Comparison of ENCODE assay signal across 8 cellular contexts in the genomic region with DNA sequence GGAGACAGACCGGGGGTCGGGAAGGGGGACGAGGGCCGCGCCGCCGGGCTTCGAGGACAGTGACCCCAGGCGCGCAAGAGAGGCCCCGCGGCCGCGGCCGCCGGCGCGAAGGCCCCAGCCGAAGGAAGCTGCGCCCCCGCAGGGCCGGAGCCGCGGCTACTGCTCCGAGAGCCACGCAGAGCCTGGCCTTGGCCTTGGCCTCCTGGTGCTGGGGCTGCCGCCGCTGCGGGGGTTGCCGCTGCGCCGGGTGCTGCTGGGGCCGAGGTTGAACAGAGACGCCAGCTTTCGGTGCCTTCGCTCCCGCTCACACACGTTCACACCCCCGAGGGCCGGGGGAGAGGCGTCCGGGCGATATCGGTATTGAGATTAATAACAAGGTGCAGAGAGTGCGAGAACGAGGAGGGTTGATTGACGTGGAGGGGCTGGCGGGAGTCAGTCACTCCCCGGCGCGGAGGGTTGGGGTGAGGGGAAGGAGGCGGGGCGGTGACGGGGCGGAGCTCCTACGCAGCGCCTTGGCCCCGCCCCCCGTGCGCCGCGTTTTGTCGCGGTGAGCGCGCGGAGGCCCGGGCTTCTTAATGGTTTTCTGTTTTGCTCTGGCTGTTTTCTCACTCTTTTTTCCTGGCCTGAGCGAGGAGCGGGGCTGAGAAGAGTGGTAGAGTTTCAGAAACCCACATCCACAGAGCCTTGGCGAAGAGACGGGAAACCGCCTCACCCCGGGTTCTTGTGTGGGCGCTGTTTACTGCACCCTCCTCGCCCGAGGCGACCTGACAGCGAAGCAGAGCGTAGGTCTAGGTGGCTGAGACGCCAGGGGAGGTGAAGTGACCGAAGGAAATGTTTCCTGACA. TPM values are rescaled to one million over a fixed set of nuclear protein-coding genes. Genes with fewer than 3 reads are reported as not detected.
DNase-seq lines count a peak whose midpoint lies in the region; ATAC-seq, FAIRE-seq and TF ChIP-seq lines count a peak whose summit lies in the region.

No MANE protein-coding gene starts in this region.

- TF ChIP-seq CTCF in AG09309 (IDR thresholded peaks at IDR 0.05; ENCODE audit: control insufficient read depth, insufficient read depth, low read depth, low read length, missing control alignments) (no peak), activated B cell treated with CpG ODN at 0.5 μM for 24 hours (IDR thresholded peaks at IDR 0.05) (no peak), keratinocyte (optimal IDR thresholded peaks at IDR 0.05 in 1 of 3, IDR thresholded peaks at IDR 0.05 in 1 of 3, conservative IDR thresholded peaks at IDR 0.05 in 1 of 3; ENCODE audit: extremely low read depth in 1 of 3, insufficient read depth in 2 of 3, low read length in 3 of 3) (no peak)

- H3K4me3 Mint-ChIP-seq in activated B cell treated with CpG ODN at 0.5 μM for 24 hours, result peak overlapping the region; percentile 95

- peak; percentile 68 for ATAC-seq in GM18873 (IDR thresholded peaks at IDR 0.05; ENCODE audit: low FRiP score, unreplicated experiment)
- peak; percentile 72 for ATAC-seq in HG03135 (IDR thresholded peaks at IDR 0.05; ENCODE audit: unreplicated experiment)
- ATAC-seq in activated B cell treated with CpG ODN at 0.5 μM for 24 hours (ENCODE audit: low read depth), result peak; percentile 74

- peak overlapping the region; percentile 88 for H2AFZ ChIP-seq in keratinocyte (ENCODE audit: control insufficient read depth, low read length)

- H3K36me3 Mint-ChIP-seq in activated B cell treated with CpG ODN at 0.5 μM for 24 hours (ENCODE audit: low read depth), result peaks cover 23% of the 10 kb centered on the region

- H3K4me1 Mint-ChIP-seq in activated B cell treated with CpG ODN at 0.5 μM for 24 hours, result peaks cover 57% of the 10 kb centered on the region

- H3K36me3 ChIP-seq in keratinocyte (ENCODE audit: control insufficient read depth in 2 of 2, extremely low read depth in 1 of 2, insufficient read depth in 2 of 2, low read length in 2 of 2), result no peaks in the 10 kb centered on the region

- H3K79me2 ChIP-seq in keratinocyte (ENCODE audit: control insufficient read depth, insufficient read depth, low read length), result peaks cover 33% of the 10 kb centered on the region

- H4K20me1 ChIP-seq in keratinocyte (ENCODE audit: control insufficient read depth, extremely low read depth, insufficient read depth, low read length), result no peaks in the 10 kb centered on the region

- no peaks in the 10 kb centered on the region for H3K9me3 Mint-ChIP-seq in activated B cell treated with CpG ODN at 0.5 μM for 24 hours

- no peak for DNase-seq in AG09309 (ENCODE audit: low read depth)
- peak; percentile 90 for DNase-seq in NCI-H2227 (lab: John Stamatoyannopoulos, UW; ENCODE audit: unreplicated experiment)
- peak; percentile 92 for DNase-seq in activated B cell treated with CpG ODN at 0.5 μM for 24 hours
- DNase-seq in caudate nucleus (lab: John Stamatoyannopoulos, UW), result peak; percentile 40 to 96 (median 89)
- DNase-seq in keratinocyte (ENCODE audit: low read depth, low spot score), result no peak
- DNase-seq in stimulated activated CD4-positive, alpha-beta T cell treated with anti-CD3 and anti-CD28 coated beads, Interleukin-15, amount 100 ng/mL, for 1 hour (ENCODE audit: low read depth in 1 of 2, low spot score in 1 of 2), result peak; percentile 90 to 93

- H3K27me3 ChIP-seq in keratinocyte (ENCODE audit: control insufficient read depth, extremely low read depth, insufficient read depth, low read length), result no peaks in the 10 kb centered on the region

- H3K9me3 ChIP-seq in keratinocyte (ENCODE audit: control insufficient read depth, low read depth, low read length), result no peaks in the 10 kb centered on the region

- CTCF ChIA-PET in activated B cell treated with CpG ODN at 0.5 μM for 24 hours (lab: Charles Lee), result interaction anchor here (1.5 kb wide), 2 partner anchors 33 to 42 kb away, joined by 5 to 11 read pairs; a partner anchor contains a TSS

- H3K4me3 ChIP-seq in AG09309 (ENCODE audit: control insufficient read depth, low read depth, low read length), result peak overlapping the region; percentile 88
- peak overlapping the region; percentile 82 to 93 (median 86) for H3K4me3 ChIP-seq in keratinocyte (ENCODE audit: control insufficient read depth in 2 of 3, extremely low read depth in 1 of 3, insufficient read depth in 2 of 3, low read depth in 1 of 3, low read length in 3 of 3)

- peak; percentile 53 for FAIRE-seq in keratinocyte (lab: Jason Lieb, UNC)

- peak overlapping the region; percentile 92 for H3K9ac ChIP-seq in keratinocyte (ENCODE audit: control insufficient read depth, extremely low read depth, insufficient read depth, low read length)

- peak overlapping the region; percentile 96 for H3K27ac Mint-ChIP-seq in activated B cell treated with CpG ODN at 0.5 μM for 24 hours

- dilution Hi-C loops in keratinocyte (cut with MboI; ENCODE audit: extremely low pct_ligation_motif_present, low sequenced_read_pairs), result no loop called here

- intact Hi-C loops in activated B cell treated with CpG ODN at 0.5 μM for 24 hours (cut with micrococcal nuclease), result loop anchor here (1.0 to 5.0 kb wide), 7 partner anchors 15 to 955 kb away; a partner anchor contains a TSS

- H3K27ac ChIP-seq in caudate nucleus (ENCODE audit: low read depth, low read length), result peak overlapping the region; percentile 97
- peak overlapping the region; percentile 91 for H3K27ac ChIP-seq in keratinocyte (ENCODE audit: control insufficient read depth, insufficient read depth, low read length)

- POLR2A ChIA-PET in activated B cell treated with CpG ODN at 0.5 μM for 24 hours (lab: Charles Lee), result interaction anchor here (0.6 to 8.3 kb wide), 32 partner anchors 8 to 1739 kb away, joined by 3 to 417 read pairs (median 4); a partner anchor contains a TSS

- peaks cover 19% of the 10 kb centered on the region for H3K4me1 ChIP-seq in keratinocyte (ENCODE audit: control insufficient read depth, extremely low read depth, insufficient read depth, low read length)

- no peaks in the 10 kb centered on the region for H3K9me1 ChIP-seq in keratinocyte (ENCODE audit: control insufficient read depth, extremely low read depth, insufficient read depth, low read length)

- peak overlapping the region; percentile 87 for H3K4me2 ChIP-seq in keratinocyte (ENCODE audit: control insufficient read depth, extremely low read depth, insufficient read depth, low read depth, low read length)

- no peaks in the 10 kb centered on the region for H3K27me3 Mint-ChIP-seq in activated B cell treated with CpG ODN at 0.5 μM for 24 hours

RNA-seq across cellular contexts. Expression of a gene that starts 0.9 kb away (rescaled TPM):
- total RNA-seq in activated B cell treated with CpG ODN at 0.5 μM for 24 hours, result 72.2 and 75.3 TPM in 2 replicates
- 6.5 to 12.0 TPM (median 9.5 TPM) in 3 replicates for polyA plus RNA-seq in keratinocyte
- 15.3 TPM for polyA plus RNA-seq in keratinocyte (2011; ENCODE audit: low read depth)
- polyA plus RNA-seq in keratinocyte (2011; cell fraction: cytosol; rRNA removed), result 5.9 and 11.9 TPM in 2 replicates
- 9.5 and 11.4 TPM in 2 replicates for polyA plus RNA-seq in keratinocyte (2011; cell fraction: nucleus; rRNA removed)
- 10.7 and 14.2 TPM in 2 replicates for polyA plus RNA-seq in keratinocyte (2012; ENCODE audit: low replicate concordance)
- 21.6 to 49.1 TPM (median 22.3 TPM) in 3 replicates for polyA minus RNA-seq in keratinocyte
- polyA minus RNA-seq in keratinocyte (2011; cell fraction: cytosol; rRNA and poly(A)+ RNA removed), result 8.2 TPM
- 11.7 and 27.5 TPM in 2 replicates for polyA minus RNA-seq in keratinocyte (2011; cell fraction: nucleus; rRNA and poly(A)+ RNA removed)

RNA-seq across cellular contexts. Expression of a gene that starts 42.6 kb away (rescaled TPM):
- total RNA-seq in activated B cell treated with CpG ODN at 0.5 μM for 24 hours, result 31.7 and 38.3 TPM in 2 replicates
- 30.7 to 71.4 TPM (median 31.6 TPM) in 3 replicates for polyA plus RNA-seq in keratinocyte
- polyA plus RNA-seq in keratinocyte (2011; ENCODE audit: low read depth), result 10.2 TPM
- 32.6 and 45.4 TPM in 2 replicates for polyA plus RNA-seq in keratinocyte (2011; cell fraction: cytosol; rRNA removed)
- polyA plus RNA-seq in keratinocyte (2011; cell fraction: nucleus; rRNA removed), result 18.6 and 32.0 TPM in 2 replicates
- polyA plus RNA-seq in keratinocyte (2012; ENCODE audit: low replicate concordance), result 20.1 and 35.7 TPM in 2 replicates
- 2.2 to 14.3 TPM (median 6.2 TPM) in 3 replicates for polyA minus RNA-seq in keratinocyte
- 13.6 TPM for polyA minus RNA-seq in keratinocyte (2011; cell fraction: cytosol; rRNA and poly(A)+ RNA removed)
- polyA minus RNA-seq in keratinocyte (2011; cell fraction: nucleus; rRNA and poly(A)+ RNA removed), result 2.4 and 10.4 TPM in 2 replicates

Comparison
In these comparisons a context has a peak if more than half of its experiments do, and no peak if none do; other contexts are left out.
1. DNase-seq: peak in NCI-H2227 (single experiment), activated B cell treated with CpG ODN at 0.5 μM for 24 hours (single experiment), caudate nucleus (61 of 61) and stimulated activated CD4-positive, alpha-beta T cell treated with anti-CD3 and anti-CD28 coated beads, Interleukin-15, amount 100 ng/mL, for 1 hour (2 of 2); none in AG09309 (single experiment) and keratinocyte (single experiment).
2. Peak in every context shown above with its lines, with median percentiles within 50 percentile points of each other: ATAC-seq.